In the genomic region with DNA sequence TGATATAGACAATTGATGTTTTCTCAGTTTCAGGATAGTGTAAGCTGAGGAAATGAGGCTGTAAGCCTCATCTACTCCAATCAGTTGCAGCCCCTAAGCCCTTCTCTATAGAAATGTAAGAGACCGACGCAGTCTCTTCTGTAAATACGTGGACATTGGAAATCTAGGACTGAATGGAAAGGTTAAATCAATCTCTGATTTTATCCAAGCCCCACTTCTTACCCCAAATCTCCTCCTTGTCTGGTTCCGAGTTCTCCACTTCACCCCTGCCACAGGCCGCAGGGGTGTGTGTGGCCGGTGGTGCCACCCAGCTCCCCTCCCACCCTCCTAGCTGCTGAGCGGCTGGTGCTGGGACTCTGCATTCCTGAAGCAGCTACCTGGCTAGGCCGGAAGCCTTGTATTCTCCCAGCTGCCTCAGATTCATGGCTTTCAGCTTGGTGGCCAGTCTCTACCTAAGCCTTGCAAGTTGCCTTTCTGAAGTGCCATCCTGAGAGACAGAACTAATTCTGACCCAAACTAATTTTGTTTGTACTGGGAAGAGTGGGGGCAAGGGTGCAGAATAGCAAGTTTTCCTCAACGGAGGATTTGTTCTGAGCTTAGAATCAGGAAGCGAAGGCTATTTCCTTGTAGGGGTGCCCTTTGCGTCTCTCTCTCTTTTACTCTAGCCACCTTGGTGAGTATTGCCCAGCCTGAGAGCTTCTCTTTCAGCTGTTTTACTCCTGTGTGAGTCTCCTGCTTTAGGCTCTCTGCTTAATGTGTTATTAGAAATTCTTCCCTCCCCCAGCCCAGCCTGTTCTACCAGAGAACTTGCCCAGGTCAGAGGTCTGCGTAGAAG, we compare ENCODE assay signal across 8 cellular contexts. TPM values are rescaled to one million over a fixed set of nuclear protein-coding genes. Genes with fewer than 3 reads are reported as not detected.
A peak's percentile ranks its signal among the peaks of the same experiment; 100 is the strongest.
DNase-seq lines count a peak whose midpoint lies in the region; ATAC-seq and TF ChIP-seq lines count a peak whose summit lies in the region.

No MANE protein-coding gene starts in this region.

- H3K4me1 ChIP-seq in MM.1S (ENCODE audit: low read length) (0 out of 2 replicates have a peak, but pooled peaks cover 4% of the 10 kb centered on the region), mesendoderm (ENCODE audit: control insufficient read depth, low read depth, low read length) (peaks cover 3% of the 10 kb centered on the region), upper lobe of right lung (peaks cover 16% of the 10 kb centered on the region)

- no peak overlapping the region for H4K8ac ChIP-seq in mesendoderm (ENCODE audit: low read depth, low read length)

- no peak overlapping the region for H2AK5ac ChIP-seq in mesendoderm (ENCODE audit: low read length)

- H3K79me1 ChIP-seq in mesendoderm (ENCODE audit: low read length), result no peaks in the 10 kb centered on the region

- H3K4me3 ChIP-seq in MM.1S (ENCODE audit: low read length), result peak overlapping the region; percentile 53; the same call in 1 of the 2 replicates
- H3K4me3 ChIP-seq in mesendoderm (ENCODE audit: low read length), result peak overlapping the region; percentile 76
- H3K4me3 ChIP-seq in upper lobe of right lung, result peak overlapping the region; percentile 72

- peak overlapping the region; percentile 87 for H3K4ac ChIP-seq in mesendoderm (ENCODE audit: low read depth, low read length)

- no peak overlapping the region for H3K23ac ChIP-seq in mesendoderm (ENCODE audit: low read length)

- peak overlapping the region; percentile 72 for H3K4me2 ChIP-seq in MM.1S (ENCODE audit: low read depth, low read length)
- peak overlapping the region; percentile 63 for H3K4me2 ChIP-seq in mesendoderm (ENCODE audit: low read length)

- H3K9me3 ChIP-seq in MM.1S (replicated peaks; ENCODE audit: insufficient read depth, low read length), result no peaks in the 10 kb centered on the region
- H3K9me3 ChIP-seq in upper lobe of right lung, result no peaks in the 10 kb centered on the region

- H3K27ac ChIP-seq in MM.1S (ENCODE audit: low read length), result no peak overlapping the region
- H3K27ac ChIP-seq in mesendoderm (ENCODE audit: low read depth, low read length), result no peak overlapping the region
- peak overlapping the region; percentile 72 for H3K27ac ChIP-seq in upper lobe of right lung

- H2AFZ ChIP-seq in MM.1S (ENCODE audit: low read length), result peak overlapping the region; percentile 73

- peak; percentile 88 for ATAC-seq in upper lobe of right lung
- ATAC-seq in HG03097 (IDR thresholded peaks at IDR 0.05; ENCODE audit: low FRiP score, unreplicated experiment), result no peak

- peak overlapping the region; percentile 10 for H4K5ac ChIP-seq in mesendoderm (ENCODE audit: low read length)

- H3K27me3 ChIP-seq in MM.1S (replicated peaks; ENCODE audit: insufficient read depth, low read length) (no peaks in the 10 kb centered on the region), mesendoderm (ENCODE audit: insufficient read depth, low read length, poor library complexity) (no peaks in the 10 kb centered on the region), upper lobe of right lung (no peaks in the 10 kb centered on the region)

- peak overlapping the region; percentile 29 for H2BK5ac ChIP-seq in mesendoderm (ENCODE audit: low read length)

- DNase-seq in NCI-H1417 (lab: John Stamatoyannopoulos, UW) (peak in 2 of 3 experiments; percentile 53 to 71), NCI-H1417 treated with DMSO at 0.1 percent for 48 hours (lab: John Stamatoyannopoulos, UW) (no peak), MM.1S (no peak), dermis blood vessel endothelial cell (peak; percentile 12), mesendoderm (peak; percentile 73), upper lobe of right lung (peak; percentile 72), NCI-H2107 (lab: John Stamatoyannopoulos, UW) (no peak)

- H3K79me2 ChIP-seq in MM.1S (ENCODE audit: low read length) (no peaks in the 10 kb centered on the region), mesendoderm (ENCODE audit: control insufficient read depth, insufficient read depth, low read length) (no peaks in the 10 kb centered on the region)

- no peaks in the 10 kb centered on the region for H3K36me3 ChIP-seq in MM.1S (replicated peaks; ENCODE audit: insufficient read depth, low read length)
- H3K36me3 ChIP-seq in mesendoderm (ENCODE audit: control insufficient read depth, insufficient read depth, low read length), result peaks cover 7% of the 10 kb centered on the region
- H3K36me3 ChIP-seq in upper lobe of right lung, result peaks cover 32% of the 10 kb centered on the region

- H3F3A ChIP-seq in MM.1S (ENCODE audit: insufficient read depth, low read length), result no peaks in the 10 kb centered on the region

- WGBS in mesendoderm (ENCODE audit: extremely low coverage, insufficient coverage, low lambda C conversion rate), result no CpG with 5 or more reads among the region's 12 CpGs

- no peak overlapping the region for H2BK15ac ChIP-seq in mesendoderm (replicated peaks; ENCODE audit: low read depth)

- peak overlapping the region; percentile 89 for H3K18ac ChIP-seq in mesendoderm (ENCODE audit: low read length)

- H2BK120ac ChIP-seq in mesendoderm (ENCODE audit: low read depth, low read length), result peak overlapping the region; percentile 56

- peak overlapping the region; percentile 91 for H3K56ac ChIP-seq in mesendoderm (ENCODE audit: low read length)

- no peaks in the 10 kb centered on the region for H4K20me1 ChIP-seq in MM.1S (ENCODE audit: insufficient read depth, low read length)

- H3K9ac ChIP-seq in MM.1S (ENCODE audit: low read length) (peak overlapping the region; percentile 14; the same call in 1 of the 2 replicates), mesendoderm (ENCODE audit: low read length) (peak overlapping the region; percentile 86)

- TF ChIP-seq CTCF in MM.1S (IDR thresholded peaks at IDR 0.05; ENCODE audit: low read length) (no peak), upper lobe of right lung (IDR thresholded peaks at IDR 0.05) (no peak)

- intact Hi-C loops in upper lobe of right lung (cut with DNase I), result no loop called here

- no peaks in the 10 kb centered on the region for H3K9me2 ChIP-seq in MM.1S (replicated peaks; ENCODE audit: insufficient read depth, low read length)

RNA-seq across cellular contexts. Expression of a gene that starts 0.7 kb away (rescaled TPM):
- total RNA-seq in dermis blood vessel endothelial cell (7.8 and 8.2 TPM in 2 replicates), upper lobe of right lung (42.0 TPM)
- 11.3 TPM for polyA plus RNA-seq in mesendoderm (2013, experiment 1 of 2)
- 11.7 TPM for polyA plus RNA-seq in mesendoderm (2013, experiment 2 of 2)

Comparison
In these comparisons a context has a peak if more than half of its experiments do, and no peak if none do; other contexts are left out.
1. DNase-seq: peak in NCI-H1417 (2 of 3), dermis blood vessel endothelial cell (single experiment), mesendoderm (single experiment) and upper lobe of right lung (single experiment); none in NCI-H1417 treated with DMSO at 0.1 percent for 48 hours (single experiment), MM.1S (single experiment) and NCI-H2107 (single experiment).
2. Peak in every context shown above with its lines, with median percentiles within 50 percentile points of each other: H3K4me3 ChIP-seq.